21 cellular contexts compared by ENCODE assay signal in genomic region chr5:94872526-94872925, GRCh38.
DNase-seq lines count a peak whose midpoint lies in the region; ATAC-seq and TF ChIP-seq lines count a peak whose summit lies in the region.
"Had no signal": no experiment of that assay in that cellular context is flagged by ENCODE, and none has a peak within 500 bp of the region (broad histone marks: within the 10 kb centered on the region; RNA-seq: fewer than 3 reads in every experiment).

No MANE protein-coding gene starts in this region.

- ATAC-seq in HG02885 (IDR thresholded peaks at IDR 0.05; ENCODE audit: poor library complexity, unreplicated experiment): no peak
- ATAC-seq in HG03521 (IDR thresholded peaks at IDR 0.05; ENCODE audit: unreplicated experiment): no peak
- no peak for ATAC-seq in GM21526 (IDR thresholded peaks at IDR 0.05; ENCODE audit: low FRiP score, unreplicated experiment)
- ATAC-seq: GM12878, PC-3, SK-N-SH treated with all-trans-retinoic acid at 6 μM for 48 hours had no signal

- H3K27ac ChIP-seq in brain microvascular endothelial cell: no peak overlapping the region
- H3K27ac ChIP-seq: C4-2B, KMS-11 had no signal

- no peak for TF ChIP-seq CTCF in brain microvascular endothelial cell (IDR thresholded peaks at IDR 0.05; ENCODE audit: low read depth, low read length, missing control alignments)

- no peaks in the 10 kb centered on the region for H3K27me3 ChIP-seq in MG63
- no peaks in the 10 kb centered on the region for H3K27me3 ChIP-seq in brain microvascular endothelial cell (replicated peaks)

- in situ Hi-C loops in brain microvascular endothelial cell (cut with HindIII; ENCODE audit: low pct_ligation_motif_present, low sequenced_read_pairs): no loop called here

- no peaks in the 10 kb centered on the region for H3K9me3 ChIP-seq in MG63

- no peaks in the 10 kb centered on the region for H3K36me3 ChIP-seq in MG63
- no peaks in the 10 kb centered on the region for H3K36me3 ChIP-seq in brain microvascular endothelial cell (replicated peaks)

- DNase-seq in MG63 (no peak), brain microvascular endothelial cell (no peak), medulla oblongata (ENCODE audit: extremely low spot score) (peak; percentile 21)
- DNase-seq in stimulated activated CD4-positive, alpha-beta T cell treated with anti-CD3 and anti-CD28 coated beads, Interleukin-4, amount 100 ng/mL, for 24 hours: no peak
- DNase-seq: ACHN, EL, GOT3, NCI-H1417, NCI-H187, NCI-H226, NCI-H524, PC-3, RPMI8226, SHP77 treated with DMSO at 0.1 percent for 48 hours had no signal

- H3K4me3 ChIP-seq in MG63 (peak overlapping the region; percentile 13; the same call in 1 of the 2 replicates), brain microvascular endothelial cell (ENCODE audit: low read depth, low read length) (peak overlapping the region; percentile 1)
- H3K4me3 ChIP-seq: GM12878 had no signal
